ENCODE assay signal across 15 cellular contexts in the genomic region with DNA sequence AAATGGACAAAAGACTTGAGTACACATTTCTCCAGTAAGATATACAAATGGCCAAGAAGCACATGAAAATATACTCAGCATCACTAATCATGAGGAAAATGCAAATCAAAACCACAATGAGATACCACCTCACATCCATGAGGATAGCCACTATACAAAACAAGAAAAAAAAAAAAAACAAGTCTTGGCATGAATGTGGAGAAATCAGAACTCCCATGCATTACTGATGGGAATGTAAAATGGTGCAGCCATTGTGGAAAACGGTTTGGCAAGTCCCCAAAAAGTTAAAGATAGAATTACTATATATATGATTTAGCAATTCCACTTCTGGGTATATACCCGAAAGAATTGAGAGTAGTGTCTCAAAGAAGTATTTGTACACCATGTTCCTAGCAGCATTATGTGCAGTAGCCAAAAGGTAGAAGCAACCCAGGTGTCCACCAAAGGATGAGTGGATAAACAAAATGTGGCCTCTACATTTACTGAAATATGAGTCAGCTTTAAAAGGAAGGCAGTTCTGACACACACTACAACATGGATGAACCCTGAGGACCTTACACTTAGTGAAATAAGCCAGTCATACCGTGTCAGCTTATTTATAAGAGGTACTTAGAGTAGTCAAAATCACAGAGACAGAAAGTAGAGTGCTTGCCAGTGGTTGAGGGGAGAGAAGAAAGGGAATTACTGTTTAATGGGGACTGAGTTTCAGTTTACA.
A peak's percentile ranks its signal among the peaks of the same experiment; 100 is the strongest.
DNase-seq lines count a peak whose midpoint lies in the region; ATAC-seq and TF ChIP-seq lines count a peak whose summit lies in the region.
"Had no signal": no experiment of that assay in that cellular context is flagged by ENCODE, and none has a peak within 500 bp of the region (broad histone marks: within the 10 kb centered on the region; RNA-seq: fewer than 3 reads in every experiment).

No MANE protein-coding gene starts in this region.

- H2AFZ ChIP-seq in PC-3 (ENCODE audit: low read length) = no peak overlapping the region

- no peaks in the 10 kb centered on the region for H4K20me1 ChIP-seq in PC-3 (ENCODE audit: low read length)

- no peaks in the 10 kb centered on the region for H3K9me2 ChIP-seq in PC-3 (replicated peaks; ENCODE audit: low read length)

- peak overlapping the region; percentile 52 for H3K4me2 ChIP-seq in PC-3 (ENCODE audit: low read length)

- no peak for TF ChIP-seq POLR2A in sigmoid colon (IDR thresholded peaks at IDR 0.05)

- peaks cover 4% of the 10 kb centered on the region for H3F3A ChIP-seq in PC-3 (ENCODE audit: low read length, unreplicated experiment)

- BruUV-seq in PC-3 (replicated peaks; lab: Mats Ljungman, UMichigan) = no TSS peak

- POLR2A ChIA-PET in PC-3 (lab: Charles Lee; ENCODE audit: unreplicated experiment) = interaction anchor here (1.0 kb wide), 1 partner anchor 33 kb away, joined by 3 read pairs; no protein-coding TSS in a partner anchor

- H3K27ac ChIP-seq in PC-3 (ENCODE audit: low read length) (peak overlapping the region; percentile 79), epithelial cell of prostate (peak overlapping the region; percentile 64), sigmoid colon (peak overlapping the region in 3 of 4 donors; percentile 36 to 73 (median 63))
- H3K27ac ChIP-seq: thyroid gland had no signal

- H3K36me3 ChIP-seq in PC-3 (ENCODE audit: low read depth, low read length) = no peaks in the 10 kb centered on the region
- H3K36me3 ChIP-seq in sigmoid colon = peaks cover 0 to 23% (median 0%) of the 10 kb centered on the region in 4 donors
- H3K36me3 ChIP-seq: thyroid gland had no signal

- CTCF ChIA-PET in PC-3 (lab: Charles Lee) = interaction anchor here (0.7 kb wide), 1 partner anchor 362 kb away, joined by 3 read pairs; no protein-coding TSS in a partner anchor

- H3K4me1 ChIP-seq in PC-3 (ENCODE audit: insufficient read depth, low read length) (peaks cover 26% of the 10 kb centered on the region), sigmoid colon (peaks cover 0 to 19% (median 0%) of the 10 kb centered on the region in 4 donors)
- H3K4me1 ChIP-seq: thyroid gland had no signal

- peak; percentile 89 for ATAC-seq in PC-3
- no peak for ATAC-seq in GM21786 (IDR thresholded peaks at IDR 0.05; ENCODE audit: unreplicated experiment)
- no peak for ATAC-seq in sciatic nerve
- ATAC-seq: effector memory CD8-positive, alpha-beta T cell; right cardiac atrium had no signal

- H3K9me3 ChIP-seq in PC-3 (ENCODE audit: low read length) (no peaks in the 10 kb centered on the region), sigmoid colon (no peaks in the 10 kb centered on the region)
- H3K9me3 ChIP-seq: thyroid gland had no signal

- WGBS in sigmoid colon, 2 donors = 85% methylated on average over 3 of the region's 3 CpGs

- H3K9ac ChIP-seq in PC-3 (ENCODE audit: low read length) = no peak overlapping the region; the same call in 1 of the 2 replicates

- intact Hi-C loops in PC-3 (cut with micrococcal nuclease) (loop anchor here (1.0 to 2.0 kb wide), 3 partner anchors 25 to 185 kb away; no protein-coding TSS in a partner anchor), sigmoid colon (cut with DNase I) (loop anchor here (2.0 kb wide), 1 partner anchor 186 kb away; no protein-coding TSS in a partner anchor), sciatic nerve (cut with DNase I) (no loop called here)

- DNase-seq in NCI-H2196 (lab: John Stamatoyannopoulos, UW; ENCODE audit: unreplicated experiment) (peak; percentile 15), NCI-H2196 treated with DMSO at 0.1 percent for 48 hours (lab: John Stamatoyannopoulos, UW; ENCODE audit: unreplicated experiment) (no peak), PC-3 (peak; percentile 71), epithelial cell of prostate (ENCODE audit: low read depth, low spot score) (peak; percentile 49), sigmoid colon (no peak), hippocampal formation (lab: John Stamatoyannopoulos, UW) (no peak), sciatic nerve (ENCODE audit: low spot score) (no peak)
- DNase-seq: activated CD8-positive, alpha-beta memory T cell treated with anti-CD3 and anti-CD28 coated beads, Interleukin-2, amount 50 U/mL, for 48 hours; COR-L47; effector memory CD8-positive, alpha-beta T cell; H9; NCI-H1694; right cardiac atrium; thyroid gland had no signal

- TF ChIP-seq CTCF in PC-3 (conservative IDR thresholded peaks at IDR 0.05; ENCODE audit: low read depth, low read length) (no peak), sigmoid colon (IDR thresholded peaks at IDR 0.05) (no peak)

- H3K4me3 ChIP-seq in PC-3 (ENCODE audit: low read length) = no peak overlapping the region
- no peak overlapping the region for H3K4me3 ChIP-seq in sigmoid colon
- H3K4me3 ChIP-seq: thyroid gland had no signal

- no peaks in the 10 kb centered on the region for H3K27me3 ChIP-seq in PC-3 (ENCODE audit: low read length)
- H3K27me3 ChIP-seq in sigmoid colon = no peaks in the 10 kb centered on the region
- H3K27me3 ChIP-seq: thyroid gland had no signal

- peak in 2 of 4 donors; percentile 53 to 61 for TF ChIP-seq EP300 in sigmoid colon (IDR thresholded peaks at IDR 0.05)

- no peaks in the 10 kb centered on the region for H3K79me2 ChIP-seq in PC-3 (ENCODE audit: low read length)

Comparison
In these comparisons a context has a peak if more than half of its experiments do, and no peak if none do; other contexts are left out.
1. DNase-seq: peak in NCI-H2196 (single experiment), PC-3 (single experiment) and epithelial cell of prostate (single experiment); none in NCI-H2196 treated with DMSO at 0.1 percent for 48 hours (single experiment), sigmoid colon (single experiment), hippocampal formation (0 of 2) and sciatic nerve (single experiment).
2. Peak in every context shown above with its lines, with median percentiles within 50 percentile points of each other: H3K27ac ChIP-seq.